7 cellular contexts compared by ENCODE assay signal in the genomic region with DNA sequence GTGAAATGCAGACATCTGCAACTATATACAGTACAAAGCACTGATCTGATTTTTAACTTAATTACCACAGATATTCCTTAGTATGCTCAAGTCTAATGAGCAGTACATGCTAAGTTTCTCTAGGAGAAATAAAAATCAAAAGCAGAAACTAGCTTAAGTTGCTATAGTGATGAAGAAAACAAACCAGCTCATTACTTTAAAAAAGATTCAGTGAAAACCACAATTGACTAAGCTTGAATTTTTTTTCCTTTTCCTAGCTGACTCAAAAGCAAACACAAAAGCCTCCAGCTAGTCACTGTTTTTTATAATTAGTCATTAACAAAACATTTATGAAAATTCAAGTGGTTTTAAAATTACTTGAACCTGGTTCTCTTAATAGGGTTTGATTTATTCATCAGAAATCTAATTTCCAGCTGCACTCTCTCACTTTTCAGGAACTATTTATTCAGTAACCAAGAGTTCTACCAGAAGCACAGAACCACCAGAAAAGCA. TPM values are rescaled to one million over a fixed set of nuclear protein-coding genes. Genes with fewer than 3 reads are reported as not detected.
A peak's percentile ranks its signal among the peaks of the same experiment; 100 is the strongest.
DNase-seq lines count a peak whose midpoint lies in the region; ATAC-seq and TF ChIP-seq lines count a peak whose summit lies in the region.
"Not testable (repeated sequence)": the region's sequence is repeated elsewhere in the genome, so short reads cannot be mapped to it uniquely, and the experiment has no call there.

No MANE protein-coding gene starts in this region.

- peaks cover 30% of the 10 kb centered on the region for H3K4me1 ChIP-seq in left ventricle myocardium inferior

- H3K4me1 Mint-ChIP-seq in activated CD4-positive, alpha-beta memory T cell treated with anti-CD3 and anti-CD28 coated beads, Interleukin-2, amount 10 ng/mL, durations not matched to agents 7 days and 5 days, result peaks cover 55% of the 10 kb centered on the region
- peaks cover 60% of the 10 kb centered on the region for H3K4me1 Mint-ChIP-seq in central memory CD8-positive, alpha-beta T cell

- intact Hi-C loops in left ventricle myocardium inferior (cut with micrococcal nuclease), result not testable (repeated sequence)

- H3K9me3 Mint-ChIP-seq in activated CD4-positive, alpha-beta memory T cell treated with anti-CD3 and anti-CD28 coated beads, Interleukin-2, amount 10 ng/mL, durations not matched to agents 7 days and 5 days; central memory CD8-positive, alpha-beta T cell: not testable (repeated sequence)

- H3K4me3 ChIP-seq in GM12865 (ENCODE audit: low read depth, low read length); left ventricle myocardium inferior: not testable (repeated sequence)

- H3K36me3 ChIP-seq in left ventricle myocardium inferior, result not testable (repeated sequence)

- H3K27ac ChIP-seq in left ventricle myocardium inferior (replicated peaks), result peak overlapping the region; percentile 30

- POLR2A ChIA-PET in activated CD4-positive, alpha-beta memory T cell treated with anti-CD3 and anti-CD28 coated beads, Interleukin-2, amount 10 ng/mL, durations not matched to agents 7 days and 5 days (lab: Charles Lee), result interaction anchor here (3.0 kb wide), 1 partner anchor 10 kb away, joined by 46 read pairs; the partner anchor contains the start of genes GLUD1 and SHLD2

- DNase-seq in GM12865 (ENCODE audit: low read depth) (peak; percentile 30), HT1080 (ENCODE audit: low read depth) (peak; percentile 87)
- DNase-seq in activated CD4-positive, alpha-beta memory T cell treated with anti-CD3 and anti-CD28 coated beads, Interleukin-2, amount 10 ng/mL, durations not matched to agents 7 days and 5 days; central memory CD8-positive, alpha-beta T cell (ENCODE audit: low spot score in 2 of 2); left ventricle myocardium inferior; omental fat pad (ENCODE audit: low spot score): not testable (repeated sequence)

- H3K9me3 ChIP-seq in left ventricle myocardium inferior (replicated peaks), result not testable (repeated sequence)

- peak overlapping the region; percentile 1 for H3K4me3 Mint-ChIP-seq in activated CD4-positive, alpha-beta memory T cell treated with anti-CD3 and anti-CD28 coated beads, Interleukin-2, amount 10 ng/mL, durations not matched to agents 7 days and 5 days
- peak overlapping the region; percentile 23 for H3K4me3 Mint-ChIP-seq in central memory CD8-positive, alpha-beta T cell

- peak overlapping the region; percentile 71 for H3K27ac Mint-ChIP-seq in activated CD4-positive, alpha-beta memory T cell treated with anti-CD3 and anti-CD28 coated beads, Interleukin-2, amount 10 ng/mL, durations not matched to agents 7 days and 5 days
- peak overlapping the region; percentile 93 for H3K27ac Mint-ChIP-seq in central memory CD8-positive, alpha-beta T cell (ENCODE audit: low read depth)

- not testable (repeated sequence) for H3K27me3 Mint-ChIP-seq in activated CD4-positive, alpha-beta memory T cell treated with anti-CD3 and anti-CD28 coated beads, Interleukin-2, amount 10 ng/mL, durations not matched to agents 7 days and 5 days; central memory CD8-positive, alpha-beta T cell

- not testable (repeated sequence) for TF ChIP-seq CTCF in GM12865 (IDR thresholded peaks at IDR 0.05; ENCODE audit: insufficient read depth, low read depth, low read length, missing control alignments); left ventricle myocardium inferior (IDR thresholded peaks at IDR 0.05; ENCODE audit: borderline replicate concordance); omental fat pad (IDR thresholded peaks at IDR 0.05)

- H3K27me3 ChIP-seq in left ventricle myocardium inferior (ENCODE audit: low read depth), result not testable (repeated sequence)

- ATAC-seq in HG02571 (IDR thresholded peaks at IDR 0.05; ENCODE audit: unreplicated experiment) (peak; percentile 64), omental fat pad (ENCODE audit: low FRiP score) (peak; percentile 51)
- peak; percentile 82 for ATAC-seq in central memory CD8-positive, alpha-beta T cell (replicated peaks; ENCODE audit: extremely low read depth, poor library complexity, severe bottlenecking)

- CTCF ChIA-PET in activated CD4-positive, alpha-beta memory T cell treated with anti-CD3 and anti-CD28 coated beads, Interleukin-2, amount 10 ng/mL, durations not matched to agents 7 days and 5 days (lab: Charles Lee), result interaction anchor here (1.0 to 1.7 kb wide), 3 partner anchors 9 to 145 kb away, joined by 3 to 4 read pairs (median 3); partner anchors contain the start of gene SHLD2

- peaks cover 54% of the 10 kb centered on the region for H3K36me3 Mint-ChIP-seq in activated CD4-positive, alpha-beta memory T cell treated with anti-CD3 and anti-CD28 coated beads, Interleukin-2, amount 10 ng/mL, durations not matched to agents 7 days and 5 days (ENCODE audit: low read depth)
- H3K36me3 Mint-ChIP-seq in central memory CD8-positive, alpha-beta T cell (ENCODE audit: insufficient read depth), result not testable (repeated sequence)

RNA-seq across cellular contexts. Expression of gene GLUD1, which starts 10.3 kb away (rescaled TPM):
- total RNA-seq in HT1080 (2014; rRNA removed; shearing (Covaris generic)), result 126 and 132 TPM in 2 replicates
- 103 and 116 TPM in 2 replicates for polyA plus RNA-seq in HT1080 (2015; cell fraction: cytosol; rRNA removed)
- 157 TPM in 2 replicates for polyA plus RNA-seq in HT1080 (2015; cell fraction: nucleus; rRNA removed)
- 100 to 1,000 TPM; 111 to 121 TPM for total RNA-seq in activated CD4-positive, alpha-beta memory T cell treated with anti-CD3 and anti-CD28 coated beads, Interleukin-2, amount 10 ng/mL, durations not matched to agents 7 days and 5 days
- 96.4 TPM for total RNA-seq in left ventricle myocardium inferior
- total RNA-seq in omental fat pad, result 100 to 1,000 TPM; 140 to 171 (median 157) TPM

RNA-seq across cellular contexts. Expression of gene SHLD2, which starts 10.7 kb away (rescaled TPM):
- 36.8 and 40.6 TPM in 2 replicates for total RNA-seq in HT1080 (2014; rRNA removed; shearing (Covaris generic))
- 27.8 and 30.2 TPM in 2 replicates for polyA plus RNA-seq in HT1080 (2015; cell fraction: cytosol; rRNA removed)
- 21.6 and 23.0 TPM in 2 replicates for polyA plus RNA-seq in HT1080 (2015; cell fraction: nucleus; rRNA removed)
- total RNA-seq in activated CD4-positive, alpha-beta memory T cell treated with anti-CD3 and anti-CD28 coated beads, Interleukin-2, amount 10 ng/mL, durations not matched to agents 7 days and 5 days, result 10 to 100 TPM; 31.0 to 31.4 TPM
- 8.4 TPM for total RNA-seq in left ventricle myocardium inferior
- 10 to 100 TPM; 26.8 to 34.1 (median 30.9) TPM for total RNA-seq in omental fat pad
